In genomic region chr19:49127674-49128544, GRCh38 we compare ENCODE assay signal across 8 cellular contexts. TPM values are rescaled to one million over a fixed set of nuclear protein-coding genes. Genes with fewer than 3 reads are reported as not detected.
DNase-seq lines count a peak whose midpoint lies in the region; ATAC-seq, FAIRE-seq and TF ChIP-seq lines count a peak whose summit lies in the region.

No MANE protein-coding gene starts in this region.

- TF ChIP-seq CTCF in astrocyte (IDR thresholded peaks at IDR 0.05; ENCODE audit: insufficient read depth, low read depth, low read length) (no peak), hepatocyte (IDR thresholded peaks at IDR 0.05; ENCODE audit: poor library complexity) (no peak), retinal pigment epithelial cell (conservative IDR thresholded peaks at IDR 0.05; ENCODE audit: low read depth, low read length) (no peak)

- H3K36me3 ChIP-seq in astrocyte (ENCODE audit: insufficient read depth, low read length) (no peaks in the 10 kb centered on the region), hepatocyte (replicated peaks; ENCODE audit: insufficient read depth, low read depth) (no peaks in the 10 kb centered on the region)

- H3K4me3 ChIP-seq in astrocyte (ENCODE audit: insufficient read depth, low read depth, low read length) (peak overlapping the region; percentile 47), hepatocyte (no peak overlapping the region), retinal pigment epithelial cell (ENCODE audit: low read length) (peak overlapping the region; percentile 37)

- H4K20me1 ChIP-seq in astrocyte (ENCODE audit: insufficient read depth, low read length) (no peaks in the 10 kb centered on the region), hepatocyte (ENCODE audit: insufficient read depth, poor library complexity, severe bottlenecking) (no peaks in the 10 kb centered on the region)

- H3K9me3 ChIP-seq in astrocyte (ENCODE audit: insufficient read depth, low read depth, low read length) (no peaks in the 10 kb centered on the region), hepatocyte (ENCODE audit: low read depth) (no peaks in the 10 kb centered on the region)

- H3K9ac ChIP-seq in astrocyte (ENCODE audit: low read length) = peak overlapping the region; percentile 48

- H3K27me3 ChIP-seq in astrocyte (ENCODE audit: insufficient read depth, low read length) (peaks cover 3% of the 10 kb centered on the region), hepatocyte (no peaks in the 10 kb centered on the region)

- H3K79me2 ChIP-seq in astrocyte (ENCODE audit: insufficient read depth, low read length) (no peaks in the 10 kb centered on the region), hepatocyte (no peaks in the 10 kb centered on the region)

- H3K9me3 Mint-ChIP-seq in T-helper 2 cell treated with Interferon-gamma antibody and Interleukin-4, amounts not matched to agents 5 μg/mL and 100 μg/mL, for 36 hours = no peaks in the 10 kb centered on the region
- peaks cover 3% of the 10 kb centered on the region for H3K9me3 Mint-ChIP-seq in astrocyte (ENCODE audit: unreplicated experiment)

- peak; percentile 65 for FAIRE-seq in astrocyte (lab: Jason Lieb, UNC)

- H3K9me2 ChIP-seq in hepatocyte (replicated peaks; ENCODE audit: insufficient read depth) = no peaks in the 10 kb centered on the region

- H3K4me3 Mint-ChIP-seq in T-helper 2 cell treated with Interferon-gamma antibody and Interleukin-4, amounts not matched to agents 5 μg/mL and 100 μg/mL, for 36 hours = peak overlapping the region; percentile 97
- H3K4me3 Mint-ChIP-seq in astrocyte (ENCODE audit: unreplicated experiment) = peak overlapping the region; percentile 77

- no peaks in the 10 kb centered on the region for H3K36me3 Mint-ChIP-seq in T-helper 2 cell treated with Interferon-gamma antibody and Interleukin-4, amounts not matched to agents 5 μg/mL and 100 μg/mL, for 36 hours (ENCODE audit: low read depth)
- peaks cover 15% of the 10 kb centered on the region for H3K36me3 Mint-ChIP-seq in astrocyte (ENCODE audit: low read depth, unreplicated experiment)

- H2AFZ ChIP-seq in astrocyte (ENCODE audit: low read depth, low read length) (peak overlapping the region; percentile 95), hepatocyte (peak overlapping the region; percentile 49)

- H3K4me1 Mint-ChIP-seq in T-helper 2 cell treated with Interferon-gamma antibody and Interleukin-4, amounts not matched to agents 5 μg/mL and 100 μg/mL, for 36 hours (ENCODE audit: low read depth) = peaks cover 14% of the 10 kb centered on the region
- peaks cover 5% of the 10 kb centered on the region for H3K4me1 Mint-ChIP-seq in astrocyte (ENCODE audit: low read depth, unreplicated experiment)

- H3K4me1 ChIP-seq in astrocyte (ENCODE audit: insufficient read depth, low read length) (peaks cover 4% of the 10 kb centered on the region), hepatocyte (ENCODE audit: insufficient read depth) (no peaks in the 10 kb centered on the region)

- peak; percentile 96 to 98 for DNase-seq in NCI-H1930 (lab: John Stamatoyannopoulos, UW)
- peak; percentile 89 for DNase-seq in T-helper 2 cell treated with Interferon-gamma antibody and Interleukin-4, amounts not matched to agents 5 μg/mL and 100 μg/mL, for 36 hours (ENCODE audit: low spot score)
- DNase-seq in astrocyte (ENCODE audit: low read depth) = peak; percentile 86
- peak; percentile 98 for DNase-seq in hepatocyte (ENCODE audit: low spot score)
- DNase-seq in retinal pigment epithelial cell (ENCODE audit: low read depth) = peak; percentile 84
- DNase-seq in cortex of kidney (lab: John Stamatoyannopoulos, UW) = no peak

- H3K4me2 ChIP-seq in astrocyte (ENCODE audit: low read length) = peak overlapping the region; percentile 85
- peak overlapping the region; percentile 79 for H3K4me2 ChIP-seq in hepatocyte

- H3K27ac Mint-ChIP-seq in T-helper 2 cell treated with Interferon-gamma antibody and Interleukin-4, amounts not matched to agents 5 μg/mL and 100 μg/mL, for 36 hours = peak overlapping the region; percentile 93
- no peak overlapping the region for H3K27ac Mint-ChIP-seq in astrocyte (ENCODE audit: unreplicated experiment)

- 10% methylated on average over 31 of the region's 63 CpGs for WGBS in hepatocyte (ENCODE audit: low lambda C conversion rate, missing lambda C conversion rate)

- ATAC-seq in GM18502 (IDR thresholded peaks at IDR 0.05; ENCODE audit: poor library complexity, unreplicated experiment) = peak; percentile 84
- ATAC-seq in HG02943 (IDR thresholded peaks at IDR 0.05; ENCODE audit: low read depth, unreplicated experiment) = peak; percentile 94

- H3K27ac ChIP-seq in astrocyte (ENCODE audit: low read depth, low read length) (peak overlapping the region; percentile 19), hepatocyte (peak overlapping the region; percentile 76)

- H3K27me3 Mint-ChIP-seq in T-helper 2 cell treated with Interferon-gamma antibody and Interleukin-4, amounts not matched to agents 5 μg/mL and 100 μg/mL, for 36 hours (ENCODE audit: low read depth) = peaks cover 9% of the 10 kb centered on the region
- peaks cover 9% of the 10 kb centered on the region for H3K27me3 Mint-ChIP-seq in astrocyte (ENCODE audit: low read depth, unreplicated experiment)

RNA-seq across cellular contexts. Expression of gene PPFIA3, which starts 8.6 kb away (rescaled TPM):
- total RNA-seq in astrocyte (9.2 and 11.7 TPM in 2 replicates), hepatocyte (4.4 and 11.3 TPM in 2 replicates)
- polyA plus RNA-seq in hepatocyte = 8.2 and 11.4 TPM in 2 replicates

RNA-seq across cellular contexts. Expression of gene C19orf73, which starts 9.0 kb away (rescaled TPM):
- 0.73 and 1.4 TPM in 2 replicates for total RNA-seq in astrocyte
- 1.9 TPM in 1 of 2 replicates, not detected in the other for total RNA-seq in hepatocyte
- 2.6 and 2.7 TPM in 2 replicates for polyA plus RNA-seq in hepatocyte

RNA-seq across cellular contexts. Expression of gene LIN7B, which starts 13.7 kb away (rescaled TPM):
- total RNA-seq in astrocyte (8.9 and 9.7 TPM in 2 replicates), hepatocyte (7.1 and 8.7 TPM in 2 replicates)
- polyA plus RNA-seq in hepatocyte = 18.0 and 20.6 TPM in 2 replicates

RNA-seq across cellular contexts. Expression of gene HRC, which starts 27.3 kb away (rescaled TPM):
- total RNA-seq in astrocyte = not detected in 2 replicates
- 0.44 and 0.50 TPM in 2 replicates for total RNA-seq in hepatocyte
- 0.33 and 0.48 TPM in 2 replicates for polyA plus RNA-seq in hepatocyte

RNA-seq across cellular contexts. Expression of gene TRPM4, which starts 29.7 kb away (rescaled TPM):
- total RNA-seq in astrocyte (26.3 and 28.3 TPM in 2 replicates), hepatocyte (6.6 and 7.0 TPM in 2 replicates)
- 20.5 and 23.2 TPM in 2 replicates for polyA plus RNA-seq in hepatocyte
